Comparison of ENCODE assay signal across 8 cellular contexts in genomic region chr10:103693070-103693811, GRCh38.
DNase-seq lines count a peak whose midpoint lies in the region; ATAC-seq, FAIRE-seq and TF ChIP-seq lines count a peak whose summit lies in the region.

No MANE protein-coding gene starts in this region.

- no peaks in the 10 kb centered on the region for H3K27me3 ChIP-seq in CD4-positive, alpha-beta memory T cell (ENCODE audit: insufficient read depth, low read length)
- H3K27me3 ChIP-seq in MM.1S (replicated peaks; ENCODE audit: insufficient read depth, low read length), result no peaks in the 10 kb centered on the region
- no peaks in the 10 kb centered on the region for H3K27me3 ChIP-seq in keratinocyte (ENCODE audit: control insufficient read depth, extremely low read depth, insufficient read depth, low read length)
- no peaks in the 10 kb centered on the region for H3K27me3 ChIP-seq in testis

- H2AFZ ChIP-seq in MM.1S (ENCODE audit: low read length) (peak overlapping the region; percentile 88), keratinocyte (ENCODE audit: control insufficient read depth, low read length) (no peak overlapping the region)

- dilution Hi-C loops in keratinocyte (cut with MboI; ENCODE audit: extremely low pct_ligation_motif_present, low sequenced_read_pairs), result no loop called here

- no peaks in the 10 kb centered on the region for H3K27me3 Mint-ChIP-seq in CD4-positive, alpha-beta memory T cell
- H3K27me3 Mint-ChIP-seq in activated naive CD8-positive, alpha-beta T cell treated with anti-CD3 and anti-CD28 coated beads for 36 hours, result peaks cover 6% of the 10 kb centered on the region

- no peak for TF ChIP-seq CTCF in MM.1S (IDR thresholded peaks at IDR 0.05; ENCODE audit: low read length)
- TF ChIP-seq CTCF in keratinocyte (optimal IDR thresholded peaks at IDR 0.05 in 1 of 3, IDR thresholded peaks at IDR 0.05 in 1 of 3, conservative IDR thresholded peaks at IDR 0.05 in 1 of 3; ENCODE audit: extremely low read depth in 1 of 3, insufficient read depth in 2 of 3, low read length in 3 of 3), result no peak
- TF ChIP-seq CTCF in testis (IDR thresholded peaks at IDR 0.05), result no peak

- H3K4me3 Mint-ChIP-seq in CD4-positive, alpha-beta memory T cell, result peak overlapping the region; percentile 85 to 95 (median 92)
- peak overlapping the region; percentile 74 for H3K4me3 Mint-ChIP-seq in activated naive CD8-positive, alpha-beta T cell treated with anti-CD3 and anti-CD28 coated beads for 36 hours

- peaks cover 21 to 50% (median 31%) of the 10 kb centered on the region in 4 donors for H3K4me1 Mint-ChIP-seq in CD4-positive, alpha-beta memory T cell
- peaks cover 22% of the 10 kb centered on the region for H3K4me1 Mint-ChIP-seq in activated naive CD8-positive, alpha-beta T cell treated with anti-CD3 and anti-CD28 coated beads for 36 hours

- H3K36me3 ChIP-seq in CD4-positive, alpha-beta memory T cell (ENCODE audit: insufficient read depth, low read length), result no peaks in the 10 kb centered on the region
- H3K36me3 ChIP-seq in MM.1S (replicated peaks; ENCODE audit: insufficient read depth, low read length) (no peaks in the 10 kb centered on the region), keratinocyte (ENCODE audit: control insufficient read depth in 2 of 2, extremely low read depth in 1 of 2, insufficient read depth in 2 of 2, low read length in 2 of 2) (peaks cover 6 to 20% of the 10 kb centered on the region in 2 experiments), testis (ENCODE audit: low read depth, missing control alignments) (no peaks in the 10 kb centered on the region)

- peaks cover 5% of the 10 kb centered on the region for H3K9me1 ChIP-seq in keratinocyte (ENCODE audit: control insufficient read depth, extremely low read depth, insufficient read depth, low read length)

- no peaks in the 10 kb centered on the region for H3F3A ChIP-seq in MM.1S (ENCODE audit: insufficient read depth, low read length)

- no peaks in the 10 kb centered on the region for H3K36me3 Mint-ChIP-seq in CD4-positive, alpha-beta memory T cell
- H3K36me3 Mint-ChIP-seq in activated naive CD8-positive, alpha-beta T cell treated with anti-CD3 and anti-CD28 coated beads for 36 hours, result no peaks in the 10 kb centered on the region

- FAIRE-seq in keratinocyte (lab: Jason Lieb, UNC), result no peak

- peak overlapping the region; percentile 96 for H3K4me2 ChIP-seq in MM.1S (ENCODE audit: low read depth, low read length)
- peak overlapping the region; percentile 58 for H3K4me2 ChIP-seq in keratinocyte (ENCODE audit: control insufficient read depth, extremely low read depth, insufficient read depth, low read depth, low read length)

- peaks cover 54% of the 10 kb centered on the region for H3K4me1 ChIP-seq in CD4-positive, alpha-beta memory T cell (ENCODE audit: insufficient read depth, low read length)
- H3K4me1 ChIP-seq in MM.1S (ENCODE audit: low read length) (peaks cover 25% of the 10 kb centered on the region), keratinocyte (ENCODE audit: control insufficient read depth, extremely low read depth, insufficient read depth, low read length) (peaks cover 53% of the 10 kb centered on the region), testis (peaks cover 4% of the 10 kb centered on the region)

- peak; percentile 24 for ATAC-seq in GM19395 (IDR thresholded peaks at IDR 0.05; ENCODE audit: unreplicated experiment)

- no peaks in the 10 kb centered on the region for H3K9me3 Mint-ChIP-seq in CD4-positive, alpha-beta memory T cell
- H3K9me3 Mint-ChIP-seq in activated naive CD8-positive, alpha-beta T cell treated with anti-CD3 and anti-CD28 coated beads for 36 hours, result no peaks in the 10 kb centered on the region

- H3K9me3 ChIP-seq in CD4-positive, alpha-beta memory T cell (ENCODE audit: control insufficient read depth in 1 of 2, low read length in 2 of 2), result no peaks in the 10 kb centered on the region
- H3K9me3 ChIP-seq in MM.1S (replicated peaks; ENCODE audit: insufficient read depth, low read length) (no peaks in the 10 kb centered on the region), keratinocyte (ENCODE audit: control insufficient read depth, low read depth, low read length) (no peaks in the 10 kb centered on the region), testis (no peaks in the 10 kb centered on the region)

- TF ChIP-seq POLR2A in testis (IDR thresholded peaks at IDR 0.05), result no peak

- peak overlapping the region; percentile 39 to 95 (median 89) for H3K27ac Mint-ChIP-seq in CD4-positive, alpha-beta memory T cell
- H3K27ac Mint-ChIP-seq in activated naive CD8-positive, alpha-beta T cell treated with anti-CD3 and anti-CD28 coated beads for 36 hours, result no peak overlapping the region

- H4K20me1 ChIP-seq in MM.1S (ENCODE audit: insufficient read depth, low read length) (no peaks in the 10 kb centered on the region), keratinocyte (ENCODE audit: control insufficient read depth, extremely low read depth, insufficient read depth, low read length) (peaks cover 6% of the 10 kb centered on the region)

- H3K79me2 ChIP-seq in MM.1S (ENCODE audit: low read length) (peaks cover 30% of the 10 kb centered on the region), keratinocyte (ENCODE audit: control insufficient read depth, insufficient read depth, low read length) (peaks cover 60% of the 10 kb centered on the region)

- POLR2A ChIA-PET in CD4-positive, alpha-beta memory T cell (lab: Charles Lee; ENCODE audit: partially characterized antibody), result interaction anchor here (0.6 to 2.0 kb wide), 2 partner anchors 15 to 18 kb away, joined by 3 to 5 read pairs; no protein-coding TSS in a partner anchor

- peak overlapping the region; percentile 49 to 90 for H3K4me3 ChIP-seq in CD4-positive, alpha-beta memory T cell (ENCODE audit: low read length in 2 of 2)
- H3K4me3 ChIP-seq in MM.1S (ENCODE audit: low read length), result peak overlapping the region; percentile 86
- peak overlapping the region in 2 of 3 experiments; percentile 18 to 32 for H3K4me3 ChIP-seq in keratinocyte (ENCODE audit: control insufficient read depth in 2 of 3, extremely low read depth in 1 of 3, insufficient read depth in 2 of 3, low read depth in 1 of 3, low read length in 3 of 3)
- H3K4me3 ChIP-seq in testis, result peak overlapping the region in 1 of 2 donors; percentile 38

- intact Hi-C loops in CD4-positive, alpha-beta memory T cell (cut with micrococcal nuclease), result no loop called here
- intact Hi-C loops in testis (cut with DNase I; ENCODE audit: low total_unique reads), result no loop called here

- peak overlapping the region; percentile 28 for H3K27ac ChIP-seq in CD4-positive, alpha-beta memory T cell (ENCODE audit: low read depth, low read length)
- H3K27ac ChIP-seq in MM.1S (ENCODE audit: low read length) (0 out of 2 replicates have a peak overlapping the region, but pooled peaks have one; percentile 0), keratinocyte (ENCODE audit: control insufficient read depth, insufficient read depth, low read length) (peak overlapping the region; percentile 17), testis (no peak overlapping the region)

- no peaks in the 10 kb centered on the region for H3K9me2 ChIP-seq in MM.1S (replicated peaks; ENCODE audit: insufficient read depth, low read length)

- 2 to 9% methylated on average over 33 to 42 of the region's 62 CpGs for WGBS in testis, 2 donors

- CTCF ChIA-PET in CD4-positive, alpha-beta memory T cell (lab: Charles Lee; ENCODE audit: partially characterized antibody), result interaction anchor here (6.2 kb wide), 1 partner anchor 6 kb away, joined by 53 read pairs; no protein-coding TSS in a partner anchor

- H3K9ac ChIP-seq in MM.1S (ENCODE audit: low read length), result peak overlapping the region; percentile 68
- H3K9ac ChIP-seq in keratinocyte (ENCODE audit: control insufficient read depth, extremely low read depth, insufficient read depth, low read length), result no peak overlapping the region

- peak; percentile 39 to 68 (median 40) for DNase-seq in CD4-positive, alpha-beta memory T cell
- DNase-seq in MM.1S (peak; percentile 55), keratinocyte (ENCODE audit: low read depth, low spot score) (no peak), testis (peak; percentile 38), SK-N-DZ (ENCODE audit: low spot score) (no peak), GF-D8 (lab: John Stamatoyannopoulos, UW) (no peak)
- DNase-seq in activated naive CD8-positive, alpha-beta T cell treated with anti-CD3 and anti-CD28 coated beads for 36 hours, result peak; percentile 39

Comparison
In these comparisons a context has a peak if more than half of its experiments do, and no peak if none do; other contexts are left out.
1. DNase-seq: peak in CD4-positive, alpha-beta memory T cell (5 of 5), MM.1S (single experiment), activated naive CD8-positive, alpha-beta T cell treated with anti-CD3 and anti-CD28 coated beads for 36 hours (single experiment) and testis (single experiment); none in keratinocyte (single experiment), SK-N-DZ (single experiment) and GF-D8 (single experiment).
2. H3K27ac ChIP-seq: peak in CD4-positive, alpha-beta memory T cell (single experiment), MM.1S (single experiment) and keratinocyte (single experiment); none in testis (0 of 2).